ENCODE assay signal across 21 cellular contexts in genomic region chr11:111954154-111954553, GRCh38. TPM values are rescaled to one million over a fixed set of nuclear protein-coding genes. Genes with fewer than 3 reads are reported as not detected.
A peak's percentile ranks its signal among the peaks of the same experiment; 100 is the strongest.
DNase-seq lines count a peak whose midpoint lies in the region.
"Had no signal": no experiment of that assay in that cellular context is flagged by ENCODE, and none has a peak within 500 bp of the region (broad histone marks: within the 10 kb centered on the region; RNA-seq: fewer than 3 reads in every experiment).

No MANE protein-coding gene starts in this region.

- peaks cover 7 to 35% of the 10 kb centered on the region in 2 donors for H3K36me3 ChIP-seq in neuronal stem cell (replicated peaks in 1 of 2; ENCODE audit: control insufficient read depth in 2 of 2, insufficient read depth in 2 of 2, low read length in 2 of 2)

- no peaks in the 10 kb centered on the region for H3K27me3 ChIP-seq in neuronal stem cell (ENCODE audit: control insufficient read depth in 3 of 3, insufficient read depth in 3 of 3, low read depth in 1 of 3, low read length in 3 of 3)
- H3K27me3 ChIP-seq: BE2C; BLaER1 treated with 17β-estradiol and CSF1 and Interleukin-3, amounts not matched to agents 10 nM and 100 nM had no signal

- H3K4me1 ChIP-seq in neuronal stem cell (ENCODE audit: control insufficient read depth in 2 of 2, insufficient read depth in 1 of 2, low read depth in 1 of 2, low read length in 2 of 2), result no peaks in the 10 kb centered on the region
- H3K4me1 ChIP-seq: A549, BE2C had no signal

- WGBS in neuronal stem cell (ENCODE audit: extremely low coverage in 2 of 2, insufficient read length in 2 of 2, insufficient replicate concordance in 1 of 2), 2 donors, result no CpG with 5 or more reads among the region's 4 CpGs

- DNase-seq in NCI-H82 (lab: John Stamatoyannopoulos, UW), result peak; percentile 54
- no peak for DNase-seq in NCI-H82 treated with DMSO at 0.1 percent for 48 hours (lab: John Stamatoyannopoulos, UW; ENCODE audit: unreplicated experiment)
- DNase-seq in LHCN-M2 (ENCODE audit: low read depth), result peak; percentile 77
- peak; percentile 31 for DNase-seq in NCI-H69 (lab: John Stamatoyannopoulos, UW)
- DNase-seq in neuronal stem cell (ENCODE audit: low spot score), result no peak
- no peak for DNase-seq in OCI-M1 (lab: John Stamatoyannopoulos, UW)
- no peak for DNase-seq in NCI-H1436 (lab: John Stamatoyannopoulos, UW)
- DNase-seq: 8988T; ACHN; AML-193; BE2C; CD4-positive, alpha-beta T cell; CD8-positive, alpha-beta memory T cell; DMS153; DND-41; GM23248; H7; HCEC 1CT had no signal

- no peak overlapping the region for H3K4me3 ChIP-seq in neuronal stem cell (ENCODE audit: low read length in 2 of 2)
- H3K4me3 ChIP-seq: A549; BLaER1 treated with 17β-estradiol and CSF1 and Interleukin-3, amounts not matched to agents 10 nM and 100 nM; GM23248 had no signal

- H3K23ac ChIP-seq in neuronal stem cell (ENCODE audit: low read depth, low read length, poor library complexity), result no peak overlapping the region

- H2AFZ ChIP-seq in neuronal stem cell (ENCODE audit: low read length), result no peak overlapping the region
- H2AFZ ChIP-seq: GM23248 had no signal

- H2BK12ac ChIP-seq in neuronal stem cell (ENCODE audit: low read length), result peak overlapping the region; percentile 22

- H3K14ac ChIP-seq in neuronal stem cell (ENCODE audit: low read length), result no peak overlapping the region

- H2BK15ac ChIP-seq in neuronal stem cell (ENCODE audit: low read length), result no peak overlapping the region

- H2AK5ac ChIP-seq in neuronal stem cell (ENCODE audit: low read depth, low read length), result no peak overlapping the region

- peaks cover 5% of the 10 kb centered on the region for H3K79me1 ChIP-seq in neuronal stem cell (ENCODE audit: low read depth, low read length)

- H3K4ac ChIP-seq in neuronal stem cell (ENCODE audit: low read length), result no peak overlapping the region

- H4K91ac ChIP-seq in neuronal stem cell (ENCODE audit: low read depth, low read length, poor library complexity), result no peak overlapping the region

- no peak overlapping the region for H3K18ac ChIP-seq in neuronal stem cell (ENCODE audit: low read length)

- H4K8ac ChIP-seq in neuronal stem cell (ENCODE audit: low read depth, low read length), result no peak overlapping the region

- no peak overlapping the region for H3K4me2 ChIP-seq in neuronal stem cell (ENCODE audit: insufficient read depth, low read length, poor library complexity, severe bottlenecking)
- H3K4me2 ChIP-seq: A549; BLaER1 treated with 17β-estradiol and CSF1 and Interleukin-3, amounts not matched to agents 10 nM and 100 nM had no signal

- no peak overlapping the region for H3K27ac ChIP-seq in neuronal stem cell (replicated peaks; ENCODE audit: low read length)
- H3K27ac ChIP-seq: A549; BLaER1 treated with 17β-estradiol and CSF1 and Interleukin-3, amounts not matched to agents 10 nM and 100 nM; GM23248 had no signal

- H2BK120ac ChIP-seq in neuronal stem cell (ENCODE audit: low read depth, low read length), result no peak overlapping the region

- H3K9me3 ChIP-seq in neuronal stem cell (replicated peaks in 1 of 2; ENCODE audit: control insufficient read depth in 2 of 2, insufficient read depth in 1 of 2, low read depth in 1 of 2, low read length in 2 of 2), result peaks cover 7 to 24% of the 10 kb centered on the region in 2 donors
- H3K9me3 ChIP-seq: A549, BE2C had no signal

- no peak overlapping the region for H2BK5ac ChIP-seq in neuronal stem cell (ENCODE audit: low read length)

- H3K9ac ChIP-seq in neuronal stem cell (ENCODE audit: low read depth, low read length, poor library complexity), result no peak overlapping the region
- H3K9ac ChIP-seq: BLaER1 treated with 17β-estradiol and CSF1 and Interleukin-3, amounts not matched to agents 10 nM and 100 nM; GM23248 had no signal

RNA-seq across cellular contexts. Expression of gene DIXDC1, which starts 17.0 kb away (rescaled TPM):
- 17.0 and 17.1 TPM in 2 replicates for total RNA-seq in LHCN-M2 (2014; rRNA removed)
- polyA plus RNA-seq in LHCN-M2 (2012), result 4.6 TPM
- polyA plus RNA-seq in neuronal stem cell (2013, experiment 1 of 2), result 16.8 TPM
- polyA plus RNA-seq in neuronal stem cell (2013, experiment 2 of 2), result 17.4 TPM

RNA-seq across cellular contexts. Expression of gene C11orf52, which starts 35.4 kb away (rescaled TPM):
- 1.2 and 2.1 TPM in 2 replicates for total RNA-seq in LHCN-M2 (2014; rRNA removed)
- 2.6 TPM for polyA plus RNA-seq in LHCN-M2 (2012)
- polyA plus RNA-seq in neuronal stem cell (2013, experiment 1 of 2), result 0.14 TPM
- polyA plus RNA-seq in neuronal stem cell (2013, experiment 2 of 2), result 0.17 TPM
- total RNA-seq: CD4-positive, alpha-beta T cell; CD8-positive, alpha-beta memory T cell had no signal
- polyA plus RNA-seq: CD14-positive monocyte; CD8-positive, alpha-beta memory T cell had no signal

RNA-seq across cellular contexts. Expression of gene HSPB2, which starts 41.6 kb away (rescaled TPM):
- total RNA-seq in LHCN-M2 (2014; rRNA removed), result 0.58 and 1.6 TPM in 2 replicates
- 49.2 TPM for polyA plus RNA-seq in LHCN-M2 (2012)
- polyA plus RNA-seq in neuronal stem cell (2013, experiment 1 of 2), result 0.14 TPM
- polyA plus RNA-seq in neuronal stem cell (2013, experiment 2 of 2), result 0.21 TPM
- total RNA-seq: CD4-positive, alpha-beta T cell; CD8-positive, alpha-beta memory T cell; H7 had no signal
- polyA plus RNA-seq: A549; CD14-positive monocyte; CD8-positive, alpha-beta memory T cell had no signal

RNA-seq across cellular contexts. Expression of gene CRYAB, which starts 42.6 kb away (rescaled TPM):
- 69.9 and 70.6 TPM in 2 replicates for total RNA-seq in LHCN-M2 (2014; rRNA removed)
- 387 TPM for polyA plus RNA-seq in LHCN-M2 (2012)
- 2.4 TPM for polyA plus RNA-seq in neuronal stem cell (2013, experiment 1 of 2)
- 2.2 TPM for polyA plus RNA-seq in neuronal stem cell (2013, experiment 2 of 2)
- total RNA-seq: CD4-positive, alpha-beta T cell; CD8-positive, alpha-beta memory T cell had no signal
- polyA plus RNA-seq: CD14-positive monocyte; CD8-positive, alpha-beta memory T cell had no signal

Comparison
In these comparisons a context has a peak if more than half of its experiments do, and no peak if none do; other contexts are left out.
1. DNase-seq: peak in NCI-H82 (single experiment), LHCN-M2 (single experiment) and NCI-H69 (single experiment); none in NCI-H82 treated with DMSO at 0.1 percent for 48 hours (single experiment), neuronal stem cell (single experiment), OCI-M1 (single experiment) and NCI-H1436 (single experiment).